Comparison of ENCODE assay signal across 13 cellular contexts in genomic region chr11:77287615-77288273, GRCh38. TPM values are rescaled to one million over a fixed set of nuclear protein-coding genes. Genes with fewer than 3 reads are reported as not detected.
A peak's percentile ranks its signal among the peaks of the same experiment; 100 is the strongest.
DNase-seq lines count a peak whose midpoint lies in the region; ATAC-seq and TF ChIP-seq lines count a peak whose summit lies in the region.
"Had no signal": no experiment of that assay in that cellular context is flagged by ENCODE, and none has a peak within 500 bp of the region (broad histone marks: within the 10 kb centered on the region; RNA-seq: fewer than 3 reads in every experiment).

No MANE protein-coding gene starts in this region.

- no peaks in the 10 kb centered on the region for H3K36me3 ChIP-seq in HCT116 (ENCODE audit: control insufficient read depth in 1 of 2, insufficient read depth in 2 of 2, low read length in 2 of 2)
- H3K36me3 ChIP-seq in adipocyte (ENCODE audit: control insufficient read depth, insufficient read depth, low read length, severe bottlenecking), result no peaks in the 10 kb centered on the region
- no peaks in the 10 kb centered on the region for H3K36me3 ChIP-seq in CD8-positive, alpha-beta T cell (ENCODE audit: insufficient read depth, low read length)
- H3K36me3 ChIP-seq: thoracic aorta had no signal

- DNase-seq in AG04449 (ENCODE audit: low read depth, low spot score) (peak; percentile 57), HCT116 (ENCODE audit: low read depth, low spot score) (no peak), adipocyte (ENCODE audit: low read depth) (peak; percentile 95), foreskin fibroblast (peak; percentile 89 to 95), NCI-H1694 treated with DMSO at 0.1 percent for 48 hours (lab: John Stamatoyannopoulos, UW) (no peak)
- no peak for DNase-seq in CD8-positive, alpha-beta T cell
- DNase-seq: activated naive CD8-positive, alpha-beta T cell treated with anti-CD3 and anti-CD28 coated beads, Interleukin-2, amount 50 U/mL, for 24 hours; right cardiac atrium; T1000 had no signal

- H3K27me3 ChIP-seq in HCT116 (ENCODE audit: insufficient read depth, low read length) (no peaks in the 10 kb centered on the region), adipocyte (replicated peaks; ENCODE audit: control insufficient read depth, insufficient read depth, low read length) (no peaks in the 10 kb centered on the region)
- no peaks in the 10 kb centered on the region for H3K27me3 ChIP-seq in CD8-positive, alpha-beta T cell (ENCODE audit: insufficient read depth, low read length)

- peaks cover 0 to 7% of the 10 kb centered on the region in 2 experiments; a peak in 1 of 4 replicates for H3K4me1 ChIP-seq in HCT116 (ENCODE audit: control insufficient read depth in 1 of 2, insufficient read depth in 2 of 2, low read length in 2 of 2)
- H3K4me1 ChIP-seq in adipocyte (ENCODE audit: control insufficient read depth, insufficient read depth, low read length), result peaks cover 14% of the 10 kb centered on the region
- no peaks in the 10 kb centered on the region for H3K4me1 ChIP-seq in CD8-positive, alpha-beta T cell (ENCODE audit: insufficient read depth, low read length)

- no TSS peak for BruUV-seq in HCT116 (replicated peaks; lab: Mats Ljungman, UMichigan)

- H3K4me1 Mint-ChIP-seq in CD8-positive, alpha-beta T cell (ENCODE audit: low read depth), result no peaks in the 10 kb centered on the region
- H3K4me1 Mint-ChIP-seq: activated naive CD8-positive, alpha-beta T cell treated with anti-CD3 and anti-CD28 coated beads, Interleukin-2, amount 50 U/mL, for 24 hours had no signal

- H3K9me2 ChIP-seq in HCT116 (ENCODE audit: insufficient read depth), result 0 out of 2 replicates have a peak, but pooled peaks cover 7% of the 10 kb centered on the region

- H3K4me3 ChIP-seq in AG04449 (ENCODE audit: low read depth, low read length) (no peak overlapping the region), HCT116 (replicated peaks in 1 of 2; ENCODE audit: low read depth in 1 of 2, low read length in 2 of 2) (no peak overlapping the region), adipocyte (ENCODE audit: low read length) (no peak overlapping the region), foreskin fibroblast (ENCODE audit: low read depth in 1 of 2, low read length in 2 of 2) (no peak overlapping the region)
- H3K4me3 ChIP-seq in CD8-positive, alpha-beta T cell (ENCODE audit: low read depth, low read length), result no peak overlapping the region
- H3K4me3 ChIP-seq: thoracic aorta had no signal

- POLR2A ChIA-PET in AG04449 (lab: Yijun Ruan, JAX), result interaction anchor here (0.8 to 1.2 kb wide), 3 partner anchors 59 to 314 kb away, joined by 3 to 4 read pairs (median 4); no protein-coding TSS in a partner anchor
- POLR2A ChIA-PET in HCT116 (lab: Charles Lee), result no interaction called here
- POLR2A ChIA-PET in CD8-positive, alpha-beta T cell (lab: Charles Lee), result no interaction called here

- TF ChIP-seq POLR2A in HCT116 (IDR thresholded peaks at IDR 0.05; ENCODE audit: borderline replicate concordance, extremely low read depth, insufficient read depth, insufficient read length), result no peak

- no peak overlapping the region for H3K4me3 Mint-ChIP-seq in CD8-positive, alpha-beta T cell
- H3K4me3 Mint-ChIP-seq: activated naive CD8-positive, alpha-beta T cell treated with anti-CD3 and anti-CD28 coated beads, Interleukin-2, amount 50 U/mL, for 24 hours had no signal

- H3K79me2 ChIP-seq in HCT116 (ENCODE audit: insufficient read depth, low read length), result no peaks in the 10 kb centered on the region

- RAD21 ChIA-PET in HCT116 (lab: Charles Lee; ENCODE audit: low non-redundant PET in 1 of 2, low total read pairs in 2 of 2, uncharacterized antibody in 2 of 2, unreplicated experiment in 2 of 2), result no interaction called here

- no peak for TF ChIP-seq CTCF in AG04449 (IDR thresholded peaks at IDR 0.05; ENCODE audit: insufficient read depth, low read length, missing control alignments)
- no peak for TF ChIP-seq CTCF in HCT116 (IDR thresholded peaks at IDR 0.05 in 2 of 3, conservative IDR thresholded peaks at IDR 0.05 in 1 of 3; ENCODE audit: borderline replicate concordance in 1 of 3, insufficient read depth in 1 of 3, low read depth in 2 of 3, low read length in 2 of 3)
- no peak for TF ChIP-seq CTCF in foreskin fibroblast (IDR thresholded peaks at IDR 0.05; ENCODE audit: low read depth, low read length)
- no peak for TF ChIP-seq CTCF in CD8-positive, alpha-beta T cell (IDR thresholded peaks at IDR 0.05)

- no peak overlapping the region for H3K4me2 ChIP-seq in HCT116 (ENCODE audit: low read length)

- H3K27ac ChIP-seq in HCT116 (ENCODE audit: low read depth, low read length), result no peak overlapping the region
- no peak overlapping the region for H3K27ac ChIP-seq in CD8-positive, alpha-beta T cell (ENCODE audit: low read depth, low read length)
- H3K27ac ChIP-seq: C4-2B, thoracic aorta had no signal

- H3K9ac ChIP-seq in HCT116 (ENCODE audit: low read length) (no peak overlapping the region), adipocyte (ENCODE audit: low read length) (no peak overlapping the region)

- peak overlapping the region; percentile 13 for H2AFZ ChIP-seq in HCT116 (ENCODE audit: low read depth, low read length, poor library complexity, severe bottlenecking)

- ATAC-seq in HCT116, result no peak; the same call in 1 of the 2 replicates
- ATAC-seq in GM21381 (IDR thresholded peaks at IDR 0.05; ENCODE audit: unreplicated experiment), result no peak
- ATAC-seq in HG03097 (IDR thresholded peaks at IDR 0.05; ENCODE audit: low FRiP score, unreplicated experiment), result no peak
- ATAC-seq in CD8-positive, alpha-beta T cell, result no peak
- ATAC-seq: activated naive CD8-positive, alpha-beta T cell treated with anti-CD3 and anti-CD28 coated beads, Interleukin-2, amount 50 U/mL, for 24 hours; right cardiac atrium had no signal

- no peaks in the 10 kb centered on the region for H3K9me3 Mint-ChIP-seq in CD8-positive, alpha-beta T cell
- H3K9me3 Mint-ChIP-seq: activated naive CD8-positive, alpha-beta T cell treated with anti-CD3 and anti-CD28 coated beads, Interleukin-2, amount 50 U/mL, for 24 hours had no signal

- H3K27me3 Mint-ChIP-seq in CD8-positive, alpha-beta T cell (ENCODE audit: low read depth), result peaks cover 36% of the 10 kb centered on the region

- no peak overlapping the region for H3K27ac Mint-ChIP-seq in CD8-positive, alpha-beta T cell
- H3K27ac Mint-ChIP-seq: activated naive CD8-positive, alpha-beta T cell treated with anti-CD3 and anti-CD28 coated beads, Interleukin-2, amount 50 U/mL, for 24 hours had no signal

- CTCF ChIA-PET in AG04449 (lab: Yijun Ruan, JAX) (interaction anchor here (0.9 to 1.3 kb wide), 3 partner anchors 59 to 260 kb away, joined by 3 read pairs; no protein-coding TSS in a partner anchor), HCT116 (lab: Charles Lee) (no interaction called here)
- CTCF ChIA-PET in CD8-positive, alpha-beta T cell (lab: Charles Lee), result no interaction called here

- intact Hi-C loops in HCT116 (cut with micrococcal nuclease), result no loop called here
- intact Hi-C loops in CD8-positive, alpha-beta T cell (cut with DNase I, micrococcal nuclease), result no loop called here

- no peaks in the 10 kb centered on the region for H4K20me1 ChIP-seq in HCT116 (ENCODE audit: insufficient read depth)

- no peaks in the 10 kb centered on the region for H3K36me3 Mint-ChIP-seq in CD8-positive, alpha-beta T cell

- no peak for TF ChIP-seq RAD21 in HCT116 (IDR thresholded peaks at IDR 0.05; ENCODE audit: low read depth)

- H3K9me3 ChIP-seq in HCT116 (ENCODE audit: control insufficient read depth in 1 of 2, insufficient read depth in 1 of 2, low read depth in 1 of 2, low read length in 2 of 2), result no peaks in the 10 kb centered on the region
- peaks cover under 1% of the 10 kb centered on the region for H3K9me3 ChIP-seq in adipocyte (ENCODE audit: control insufficient read depth, low read length)
- H3K9me3 ChIP-seq in CD8-positive, alpha-beta T cell (ENCODE audit: low read length), result no peaks in the 10 kb centered on the region
- H3K9me3 ChIP-seq: thoracic aorta had no signal

TF ChIP-seq in HCT116, 20 proteins besides CTCF, POLR2A, EP300 and RAD21:
- TF ChIP-seq FOSL1 (IDR thresholded peaks at IDR 0.05; ENCODE audit: low read depth), result peak; percentile 50; the same call in 1 of the 2 replicates
- TF ChIP-seq TCF7L2 (IDR thresholded peaks at IDR 0.05; ENCODE audit: borderline replicate concordance, extremely low read depth, insufficient read depth, insufficient read length), result no peak
- peak; percentile 41; the same call in 1 of the 2 replicates for TF ChIP-seq JUND (IDR thresholded peaks at IDR 0.05)
- TF ChIP-seq SIN3A (IDR thresholded peaks at IDR 0.05; ENCODE audit: low read depth), result no peak
- TF ChIP-seq SP1 (IDR thresholded peaks at IDR 0.05; ENCODE audit: low read depth), result 0 out of 2 replicates have a peak, but pooled peaks have one; percentile 17

RNA-seq across cellular contexts. Expression of gene GDPD4, which starts 13.7 kb away (rescaled TPM):
- not detected for total RNA-seq in HCT116 (2021; ENCODE audit: unreplicated experiment)
- not detected in 2 replicates for polyA plus RNA-seq in HCT116 (2012)
- total RNA-seq in CD8-positive, alpha-beta T cell, result not detected
- total RNA-seq: thoracic aorta had no signal

Comparison
In these comparisons a context has a peak if more than half of its experiments do, and no peak if none do; other contexts are left out.
1. DNase-seq: peak in AG04449 (single experiment), adipocyte (single experiment) and foreskin fibroblast (2 of 2); none in HCT116 (single experiment), NCI-H1694 treated with DMSO at 0.1 percent for 48 hours (single experiment) and CD8-positive, alpha-beta T cell (0 of 7).